8 cellular contexts compared by ENCODE assay signal in the genomic region with DNA sequence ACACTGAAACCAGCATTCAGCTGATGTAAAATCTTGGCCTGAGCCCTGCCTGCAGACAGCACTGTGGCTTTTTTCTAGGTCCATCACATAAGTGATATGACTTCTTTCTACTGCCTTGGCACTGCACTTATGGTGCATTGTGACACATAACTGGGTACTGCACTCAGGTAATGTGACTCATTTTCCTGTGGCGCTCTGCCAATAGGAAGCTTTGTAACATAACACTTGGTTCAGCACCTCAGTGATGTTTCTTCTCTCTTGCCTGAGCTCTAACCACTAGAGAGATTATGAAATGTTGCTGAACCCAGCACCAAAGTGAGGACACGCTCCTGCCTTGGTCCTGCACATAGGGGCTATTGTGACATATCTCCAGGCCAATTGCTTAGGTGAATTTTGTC. TPM values are rescaled to one million over a fixed set of nuclear protein-coding genes. Genes with fewer than 3 reads are reported as not detected.
"Had no signal": no experiment of that assay in that cellular context is flagged by ENCODE, and none has a peak within 500 bp of the region (broad histone marks: within the 10 kb centered on the region; RNA-seq: fewer than 3 reads in every experiment).

No MANE protein-coding gene starts in this region.

RNA-seq across cellular contexts. Expression of a gene that starts 12.4 kb away (rescaled TPM):
- total RNA-seq: LHCN-M2, MCF 10A, NCI-H460, OCI-LY7, PC-9, Right ventricle myocardium superior, RPMI7951, SJSA1 had no signal
